Comparison of ENCODE assay signal across 18 cellular contexts in the genomic region with DNA sequence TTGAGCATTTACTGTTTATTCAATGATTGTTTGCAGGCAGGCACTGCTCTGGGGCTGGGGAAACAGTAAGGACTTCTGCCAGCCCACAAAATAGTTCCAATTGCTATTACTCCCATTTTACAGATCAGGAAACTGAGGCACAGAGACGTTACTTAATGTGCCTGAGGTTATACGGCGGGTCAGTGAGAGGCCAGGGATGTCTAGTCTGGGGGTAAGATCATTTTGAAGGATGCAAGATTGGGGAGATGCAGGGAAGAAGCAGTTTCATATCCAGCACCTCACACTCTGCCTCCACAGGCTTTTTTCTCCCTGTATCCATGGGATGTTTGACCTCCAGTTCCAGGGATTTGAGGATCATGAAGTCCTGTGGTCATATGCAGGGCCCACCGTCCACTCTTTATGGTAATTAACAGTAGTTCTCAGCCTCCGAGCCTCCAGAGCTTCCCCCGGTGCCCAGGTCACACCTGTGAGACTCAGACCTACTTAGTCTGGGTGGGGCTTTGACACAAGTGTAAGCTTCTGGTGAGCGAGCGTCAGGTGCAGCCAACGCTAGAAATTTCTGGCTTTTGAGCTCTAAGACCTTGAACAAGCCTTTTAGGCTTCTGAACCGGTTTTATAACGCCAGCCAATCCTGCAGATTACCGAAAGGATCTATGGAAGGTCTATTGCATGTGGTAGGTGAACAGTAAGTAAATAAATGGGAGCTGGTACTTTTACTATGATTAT. TPM values are rescaled to one million over a fixed set of nuclear protein-coding genes. Genes with fewer than 3 reads are reported as not detected.
A peak's percentile ranks its signal among the peaks of the same experiment; 100 is the strongest.
DNase-seq lines count a peak whose midpoint lies in the region; ATAC-seq and TF ChIP-seq lines count a peak whose summit lies in the region.
"Had no signal": no experiment of that assay in that cellular context is flagged by ENCODE, and none has a peak within 500 bp of the region (broad histone marks: within the 10 kb centered on the region; RNA-seq: fewer than 3 reads in every experiment).

No MANE protein-coding gene starts in this region.

- H3K36me3 Mint-ChIP-seq in WTC11: no peaks in the 10 kb centered on the region
- H3K36me3 Mint-ChIP-seq in memory B cell: peaks cover 5% of the 10 kb centered on the region

- H3K4me3 ChIP-seq in foreskin fibroblast (ENCODE audit: low read depth in 1 of 2, low read length in 2 of 2): no peak overlapping the region
- H3K4me3 ChIP-seq: uterus had no signal

- no peaks in the 10 kb centered on the region for H3K27me3 Mint-ChIP-seq in WTC11 (ENCODE audit: low read depth)
- no peaks in the 10 kb centered on the region for H3K27me3 Mint-ChIP-seq in memory B cell
- H3K27me3 Mint-ChIP-seq: activated naive CD4-positive, alpha-beta T cell treated with anti-CD3 and anti-CD28 coated beads, Interleukin-2, amount 50 U/mL, for 24 hours; naive thymus-derived CD8-positive, alpha-beta T cell had no signal

- H3K4me3 Mint-ChIP-seq in WTC11 (no peak overlapping the region), memory B cell (peak overlapping the region; percentile 69)
- H3K4me3 Mint-ChIP-seq: activated naive CD4-positive, alpha-beta T cell treated with anti-CD3 and anti-CD28 coated beads, Interleukin-2, amount 50 U/mL, for 24 hours; activated T-cell treated with anti-CD3 and anti-CD28 coated beads, Interleukin-2, amount 50 U/mL, for 72 hours; naive thymus-derived CD8-positive, alpha-beta T cell had no signal

- no peaks in the 10 kb centered on the region; the same call in 1 of the 2 replicates for H3K4me1 Mint-ChIP-seq in WTC11
- H3K4me1 Mint-ChIP-seq in memory B cell: peaks cover 7% of the 10 kb centered on the region
- H3K4me1 Mint-ChIP-seq: activated naive CD4-positive, alpha-beta T cell treated with anti-CD3 and anti-CD28 coated beads, Interleukin-2, amount 50 U/mL, for 24 hours; naive thymus-derived CD8-positive, alpha-beta T cell had no signal

- POLR2A ChIA-PET in WTC11 (lab: Charles Lee): interaction anchor here (0.6 to 1.1 kb wide), 2 partner anchors 21 to 148 kb away, joined by 3 to 4 read pairs; a partner anchor contains a TSS

- CTCF ChIA-PET in WTC11 (lab: Charles Lee): interaction anchor here (0.6 to 1.3 kb wide), 6 partner anchors 9 to 329 kb away, joined by 3 to 6 read pairs (median 4); no protein-coding TSS in a partner anchor

- H3K9me3 Mint-ChIP-seq in WTC11 (no peaks in the 10 kb centered on the region), memory B cell (no peaks in the 10 kb centered on the region)
- H3K9me3 Mint-ChIP-seq: activated naive CD4-positive, alpha-beta T cell treated with anti-CD3 and anti-CD28 coated beads, Interleukin-2, amount 50 U/mL, for 24 hours had no signal

- peak overlapping the region; percentile 31 for H3K27ac ChIP-seq in substantia nigra (ENCODE audit: low read depth, low read length, poor library complexity, severe bottlenecking)
- H3K27ac ChIP-seq: C4-2B, uterus had no signal

- ATAC-seq in WTC11 (no peak), memory B cell (ENCODE audit: low read depth) (no peak), GM18520 (IDR thresholded peaks at IDR 0.05; ENCODE audit: unreplicated experiment) (no peak)
- ATAC-seq: activated T-cell treated with anti-CD3 and anti-CD28 coated beads, Interleukin-2, amount 50 U/mL, for 72 hours; naive thymus-derived CD8-positive, alpha-beta T cell had no signal

- H3K27ac Mint-ChIP-seq in WTC11 (0 out of 2 replicates have a peak overlapping the region, but pooled peaks have one; percentile 50), memory B cell (peak overlapping the region; percentile 61)
- H3K27ac Mint-ChIP-seq: activated naive CD4-positive, alpha-beta T cell treated with anti-CD3 and anti-CD28 coated beads, Interleukin-2, amount 50 U/mL, for 24 hours; activated T-cell treated with anti-CD3 and anti-CD28 coated beads, Interleukin-2, amount 50 U/mL, for 72 hours had no signal

- DNase-seq in NCI-H146 (lab: John Stamatoyannopoulos, UW) (peak; percentile 46), NCI-H146 treated with DMSO at 0.1 percent for 48 hours (lab: John Stamatoyannopoulos, UW; ENCODE audit: unreplicated experiment) (no peak), WTC11 (ENCODE audit: low spot score) (no peak), memory B cell (ENCODE audit: low spot score in 2 of 2) (no peak), substantia nigra (lab: John Stamatoyannopoulos, UW) (no peak), foreskin fibroblast (no peak), GM10266 (ENCODE audit: extremely low spot score) (no peak)
- DNase-seq: activated CD4-positive, alpha-beta T cell treated with anti-CD3 and anti-CD28 coated beads for 1 hour; activated CD8-positive, alpha-beta memory T cell treated with anti-CD3 and anti-CD28 coated beads for 24 hours; activated T-cell treated with anti-CD3 and anti-CD28 coated beads, Interleukin-2, amount 50 U/mL, for 72 hours; Karpas-422; naive thymus-derived CD8-positive, alpha-beta T cell; stimulated activated CD4-positive, alpha-beta T cell treated with anti-CD3 and anti-CD28 coated beads, Interleukin-4, amount 100 ng/mL, for 24 hours; T1000; uterus had no signal

- no peak for TF ChIP-seq CTCF in WTC11 (IDR thresholded peaks at IDR 0.05)
- no peak for TF ChIP-seq CTCF in foreskin fibroblast (IDR thresholded peaks at IDR 0.05; ENCODE audit: low read depth, low read length)
- no peak for TF ChIP-seq CTCF in GM10266 (IDR thresholded peaks at IDR 0.05; ENCODE audit: control insufficient read depth, insufficient read depth, low read depth, missing control alignments)

TF ChIP-seq in WTC11, 78 proteins besides CTCF, POLR2A, EP300 and RAD21 (continues in another document):
- TF ChIP-seq MYBL2 (CRISPR knock-in tag; IDR thresholded peaks at IDR 0.05) (no peak), EMX1 (CRISPR knock-in tag; IDR thresholded peaks at IDR 0.05) (no peak), IRF2 (CRISPR knock-in tag; IDR thresholded peaks at IDR 0.05; ENCODE audit: borderline replicate concordance, low read depth) (no peak), JUN (CRISPR knock-in tag; IDR thresholded peaks at IDR 0.05) (no peak), HMGA2 (CRISPR knock-in tag; IDR thresholded peaks at IDR 0.05) (no peak), NFATC4 (CRISPR knock-in tag; IDR thresholded peaks at IDR 0.05) (no peak), TCF7 (CRISPR knock-in tag; IDR thresholded peaks at IDR 0.05; ENCODE audit: low read depth) (no peak), NR2C2 (CRISPR knock-in tag; IDR thresholded peaks at IDR 0.05) (no peak), ZNF263 (CRISPR knock-in tag; IDR thresholded peaks at IDR 0.05; ENCODE audit: low read depth) (no peak), NFE2L1 (CRISPR knock-in tag; IDR thresholded peaks at IDR 0.05) (no peak), ZNF423 (CRISPR knock-in tag; IDR thresholded peaks at IDR 0.05) (no peak), ZNF317 (CRISPR knock-in tag; IDR thresholded peaks at IDR 0.05; ENCODE audit: borderline replicate concordance, low read depth) (no peak)
- TF ChIP-seq, protein P1, sequence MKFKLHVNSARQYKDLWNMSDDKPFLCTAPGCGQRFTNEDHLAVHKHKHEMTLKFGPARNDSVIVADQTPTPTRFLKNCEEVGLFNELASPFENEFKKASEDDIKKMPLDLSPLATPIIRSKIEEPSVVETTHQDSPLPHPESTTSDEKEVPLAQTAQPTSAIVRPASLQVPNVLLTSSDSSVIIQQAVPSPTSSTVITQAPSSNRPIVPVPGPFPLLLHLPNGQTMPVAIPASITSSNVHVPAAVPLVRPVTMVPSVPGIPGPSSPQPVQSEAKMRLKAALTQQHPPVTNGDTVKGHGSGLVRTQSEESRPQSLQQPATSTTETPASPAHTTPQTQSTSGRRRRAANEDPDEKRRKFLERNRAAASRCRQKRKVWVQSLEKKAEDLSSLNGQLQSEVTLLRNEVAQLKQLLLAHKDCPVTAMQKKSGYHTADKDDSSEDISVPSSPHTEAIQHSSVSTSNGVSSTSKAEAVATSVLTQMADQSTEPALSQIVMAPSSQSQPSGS (CRISPR knock-in tag; IDR thresholded peaks at IDR 0.05; ENCODE audit: borderline replicate concordance, low read depth): no peak
- TF ChIP-seq, protein P2, sequence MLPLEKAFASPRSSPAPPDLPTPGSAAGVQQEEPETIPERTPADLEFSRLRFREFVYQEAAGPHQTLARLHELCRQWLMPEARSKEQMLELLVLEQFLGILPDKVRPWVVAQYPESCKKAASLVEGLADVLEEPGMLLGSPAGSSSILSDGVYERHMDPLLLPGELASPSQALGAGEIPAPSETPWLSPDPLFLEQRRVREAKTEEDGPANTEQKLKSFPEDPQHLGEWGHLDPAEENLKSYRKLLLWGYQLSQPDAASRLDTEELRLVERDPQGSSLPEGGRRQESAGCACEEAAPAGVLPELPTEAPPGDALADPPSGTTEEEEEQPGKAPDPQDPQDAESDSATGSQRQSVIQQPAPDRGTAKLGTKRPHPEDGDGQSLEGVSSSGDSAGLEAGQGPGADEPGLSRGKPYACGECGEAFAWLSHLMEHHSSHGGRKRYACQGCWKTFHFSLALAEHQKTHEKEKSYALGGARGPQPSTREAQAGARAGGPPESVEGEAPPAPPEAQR (CRISPR knock-in tag; IDR thresholded peaks at IDR 0.05): no peak
- TF ChIP-seq, protein P3, sequence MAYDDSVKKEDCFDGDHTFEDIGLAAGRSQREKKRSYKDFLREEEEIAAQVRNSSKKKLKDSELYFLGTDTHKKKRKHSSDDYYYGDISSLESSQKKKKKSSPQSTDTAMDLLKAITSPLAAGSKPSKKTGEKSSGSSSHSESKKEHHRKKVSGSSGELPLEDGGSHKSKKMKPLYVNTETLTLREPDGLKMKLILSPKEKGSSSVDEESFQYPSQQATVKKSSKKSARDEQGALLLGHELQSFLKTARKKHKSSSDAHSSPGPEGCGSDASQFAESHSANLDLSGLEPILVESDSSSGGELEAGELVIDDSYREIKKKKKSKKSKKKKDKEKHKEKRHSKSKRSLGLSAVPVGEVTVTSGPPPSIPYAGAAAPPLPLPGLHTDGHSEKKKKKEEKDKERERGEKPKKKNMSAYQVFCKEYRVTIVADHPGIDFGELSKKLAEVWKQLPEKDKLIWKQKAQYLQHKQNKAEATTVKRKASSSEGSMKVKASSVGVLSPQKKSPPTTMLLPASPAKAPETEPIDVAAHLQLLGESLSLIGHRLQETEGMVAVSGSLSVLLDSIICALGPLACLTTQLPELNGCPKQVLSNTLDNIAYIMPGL (CRISPR knock-in tag; IDR thresholded peaks at IDR 0.05): no peak
- TF ChIP-seq, protein P4, sequence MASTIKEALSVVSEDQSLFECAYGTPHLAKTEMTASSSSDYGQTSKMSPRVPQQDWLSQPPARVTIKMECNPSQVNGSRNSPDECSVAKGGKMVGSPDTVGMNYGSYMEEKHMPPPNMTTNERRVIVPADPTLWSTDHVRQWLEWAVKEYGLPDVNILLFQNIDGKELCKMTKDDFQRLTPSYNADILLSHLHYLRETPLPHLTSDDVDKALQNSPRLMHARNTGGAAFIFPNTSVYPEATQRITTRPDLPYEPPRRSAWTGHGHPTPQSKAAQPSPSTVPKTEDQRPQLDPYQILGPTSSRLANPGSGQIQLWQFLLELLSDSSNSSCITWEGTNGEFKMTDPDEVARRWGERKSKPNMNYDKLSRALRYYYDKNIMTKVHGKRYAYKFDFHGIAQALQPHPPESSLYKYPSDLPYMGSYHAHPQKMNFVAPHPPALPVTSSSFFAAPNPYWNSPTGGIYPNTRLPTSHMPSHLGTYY (CRISPR knock-in tag; IDR thresholded peaks at IDR 0.05): no peak

RNA-seq across cellular contexts. Expression of a gene that starts 46.7 kb away (rescaled TPM):
- 4.4 to 6.6 TPM (median 5.4 TPM) in 3 replicates for total RNA-seq in WTC11 (2021)
